Comparison of ENCODE assay signal across 1 cellular context in the genomic region with DNA sequence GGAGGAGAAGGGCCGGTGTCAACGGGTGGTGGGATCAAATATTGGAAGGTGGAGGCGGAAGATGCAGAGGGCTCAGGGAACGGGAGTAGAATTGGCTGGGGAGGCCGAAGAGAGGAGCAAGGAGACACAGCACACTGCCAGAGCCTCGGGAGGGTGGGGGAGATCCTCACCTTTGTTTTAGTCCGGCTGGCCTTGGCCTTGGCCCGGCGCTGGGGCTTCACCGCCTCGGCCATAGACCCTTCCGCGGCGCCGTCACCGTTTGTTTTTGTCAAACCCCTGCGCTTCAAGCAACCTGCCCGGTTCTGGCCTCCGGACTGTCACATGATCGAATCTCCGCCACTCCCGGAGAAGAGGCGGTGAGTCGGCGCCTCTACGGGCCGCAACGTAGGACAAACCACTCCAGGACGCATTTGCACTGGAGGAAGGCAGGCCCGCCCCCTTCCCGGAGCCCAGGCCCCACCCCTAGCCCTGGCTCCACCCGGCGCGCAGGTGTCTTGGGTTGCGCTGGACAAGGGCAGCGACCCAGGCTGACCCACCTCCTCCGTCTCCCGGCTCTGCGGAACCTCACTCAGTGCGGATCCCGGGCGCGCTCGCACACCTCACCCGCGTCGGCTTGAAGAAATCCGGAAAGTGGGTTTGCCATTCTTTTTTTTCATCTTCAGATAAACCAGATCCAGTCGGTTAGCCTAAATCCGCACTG.
A peak's percentile ranks its signal among the peaks of the same experiment; 100 is the strongest.
TF ChIP-seq lines count a peak whose summit lies in the region.

A gene with protein sequence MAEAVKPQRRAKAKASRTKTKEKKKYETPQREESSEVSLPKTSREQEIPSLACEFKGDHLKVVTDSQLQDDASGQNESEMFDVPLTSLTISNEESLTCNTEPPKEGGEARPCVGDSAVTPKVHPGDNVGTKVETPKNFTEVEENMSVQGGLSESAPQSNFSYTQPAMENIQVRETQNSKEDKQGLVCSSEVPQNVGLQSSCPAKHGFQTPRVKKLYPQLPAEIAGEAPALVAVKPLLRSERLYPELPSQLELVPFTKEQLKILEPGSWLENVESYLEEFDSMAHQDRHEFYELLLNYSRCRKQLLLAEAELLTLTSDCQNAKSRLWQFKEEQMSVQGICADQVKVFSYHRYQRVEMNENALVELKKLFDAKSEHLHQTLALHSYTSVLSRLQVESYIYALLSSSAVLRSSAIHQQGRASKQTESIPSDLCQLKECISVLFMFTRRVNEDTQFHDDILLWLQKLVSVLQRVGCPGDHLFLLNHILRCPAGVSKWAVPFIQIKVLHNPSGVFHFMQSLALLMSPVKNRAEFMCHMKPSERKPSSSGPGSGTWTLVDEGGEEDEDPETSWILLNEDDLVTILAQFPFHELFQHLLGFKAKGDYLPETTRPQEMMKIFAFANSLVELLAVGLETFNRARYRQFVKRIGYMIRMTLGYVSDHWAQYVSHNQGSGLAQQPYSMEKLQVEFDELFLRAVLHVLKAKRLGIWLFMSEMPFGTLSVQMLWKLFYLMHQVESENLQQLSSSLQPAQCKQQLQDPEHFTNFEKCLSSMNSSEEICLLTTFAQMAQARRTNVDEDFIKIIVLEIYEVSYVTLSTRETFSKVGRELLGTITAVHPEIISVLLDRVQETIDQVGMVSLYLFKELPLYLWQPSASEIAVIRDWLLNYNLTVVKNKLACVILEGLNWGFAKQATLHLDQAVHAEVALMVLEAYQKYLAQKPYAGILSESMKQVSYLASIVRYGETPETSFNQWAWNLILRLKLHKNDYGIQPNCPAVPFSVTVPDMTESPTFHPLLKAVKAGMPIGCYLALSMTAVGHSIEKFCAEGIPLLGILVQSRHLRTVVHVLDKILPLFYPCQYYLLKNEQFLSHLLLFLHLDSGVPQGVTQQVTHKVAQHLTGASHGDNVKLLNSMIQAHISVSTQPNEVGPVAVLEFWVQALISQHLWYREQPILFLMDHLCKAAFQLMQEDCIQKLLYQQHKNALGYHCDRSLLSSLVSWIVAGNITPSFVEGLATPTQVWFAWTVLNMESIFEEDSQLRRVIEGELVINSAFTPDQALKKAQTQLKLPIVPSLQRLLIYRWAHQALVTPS (N-terminal part only) (minus strand): TSS at position 323 of the 700 bp plus-strand sequence. CDS start 90 bp downstream, at position 233.

TF ChIP-seq in A549, 52 proteins besides CTCF, POLR2A, EP300 and RAD21 (continued from another document):
- TF ChIP-seq, protein P1, sequence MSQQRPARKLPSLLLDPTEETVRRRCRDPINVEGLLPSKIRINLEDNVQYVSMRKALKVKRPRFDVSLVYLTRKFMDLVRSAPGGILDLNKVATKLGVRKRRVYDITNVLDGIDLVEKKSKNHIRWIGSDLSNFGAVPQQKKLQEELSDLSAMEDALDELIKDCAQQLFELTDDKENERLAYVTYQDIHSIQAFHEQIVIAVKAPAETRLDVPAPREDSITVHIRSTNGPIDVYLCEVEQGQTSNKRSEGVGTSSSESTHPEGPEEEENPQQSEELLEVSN (IDR thresholded peaks at IDR 0.05; ENCODE audit: borderline replicate concordance, low read depth), result no peak
- TF ChIP-seq JUNB (IDR thresholded peaks at IDR 0.05), result no peak
- TF ChIP-seq RNF2 (IDR thresholded peaks at IDR 0.05; ENCODE audit: borderline replicate concordance, low read depth), result no peak
- no peak for TF ChIP-seq HOXB13 (CRISPR knock-in tag; IDR thresholded peaks at IDR 0.05; ENCODE audit: low read depth)
- TF ChIP-seq, protein P2, sequence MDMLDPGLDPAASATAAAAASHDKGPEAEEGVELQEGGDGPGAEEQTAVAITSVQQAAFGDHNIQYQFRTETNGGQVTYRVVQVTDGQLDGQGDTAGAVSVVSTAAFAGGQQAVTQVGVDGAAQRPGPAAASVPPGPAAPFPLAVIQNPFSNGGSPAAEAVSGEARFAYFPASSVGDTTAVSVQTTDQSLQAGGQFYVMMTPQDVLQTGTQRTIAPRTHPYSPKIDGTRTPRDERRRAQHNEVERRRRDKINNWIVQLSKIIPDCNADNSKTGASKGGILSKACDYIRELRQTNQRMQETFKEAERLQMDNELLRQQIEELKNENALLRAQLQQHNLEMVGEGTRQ (IDR thresholded peaks at IDR 0.05), result peak; percentile 76
- no peak for TF ChIP-seq SMC3 (IDR thresholded peaks at IDR 0.05)
- no peak for TF ChIP-seq CHD2 (IDR thresholded peaks at IDR 0.05; ENCODE audit: low read length, partially characterized antibody)
- TF ChIP-seq NFE2L2 (conservative IDR thresholded peaks at IDR 0.05; ENCODE audit: low read length), result no peak
- no peak for TF ChIP-seq HEYL (CRISPR knock-in tag; IDR thresholded peaks at IDR 0.05)
- TF ChIP-seq, protein P3, sequence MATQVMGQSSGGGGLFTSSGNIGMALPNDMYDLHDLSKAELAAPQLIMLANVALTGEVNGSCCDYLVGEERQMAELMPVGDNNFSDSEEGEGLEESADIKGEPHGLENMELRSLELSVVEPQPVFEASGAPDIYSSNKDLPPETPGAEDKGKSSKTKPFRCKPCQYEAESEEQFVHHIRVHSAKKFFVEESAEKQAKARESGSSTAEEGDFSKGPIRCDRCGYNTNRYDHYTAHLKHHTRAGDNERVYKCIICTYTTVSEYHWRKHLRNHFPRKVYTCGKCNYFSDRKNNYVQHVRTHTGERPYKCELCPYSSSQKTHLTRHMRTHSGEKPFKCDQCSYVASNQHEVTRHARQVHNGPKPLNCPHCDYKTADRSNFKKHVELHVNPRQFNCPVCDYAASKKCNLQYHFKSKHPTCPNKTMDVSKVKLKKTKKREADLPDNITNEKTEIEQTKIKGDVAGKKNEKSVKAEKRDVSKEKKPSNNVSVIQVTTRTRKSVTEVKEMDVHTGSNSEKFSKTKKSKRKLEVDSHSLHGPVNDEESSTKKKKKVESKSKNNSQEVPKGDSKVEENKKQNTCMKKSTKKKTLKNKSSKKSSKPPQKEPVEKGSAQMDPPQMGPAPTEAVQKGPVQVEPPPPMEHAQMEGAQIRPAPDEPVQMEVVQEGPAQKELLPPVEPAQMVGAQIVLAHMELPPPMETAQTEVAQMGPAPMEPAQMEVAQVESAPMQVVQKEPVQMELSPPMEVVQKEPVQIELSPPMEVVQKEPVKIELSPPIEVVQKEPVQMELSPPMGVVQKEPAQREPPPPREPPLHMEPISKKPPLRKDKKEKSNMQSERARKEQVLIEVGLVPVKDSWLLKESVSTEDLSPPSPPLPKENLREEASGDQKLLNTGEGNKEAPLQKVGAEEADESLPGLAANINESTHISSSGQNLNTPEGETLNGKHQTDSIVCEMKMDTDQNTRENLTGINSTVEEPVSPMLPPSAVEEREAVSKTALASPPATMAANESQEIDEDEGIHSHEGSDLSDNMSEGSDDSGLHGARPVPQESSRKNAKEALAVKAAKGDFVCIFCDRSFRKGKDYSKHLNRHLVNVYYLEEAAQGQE (IDR thresholded peaks at IDR 0.05), result no peak
- TF ChIP-seq, protein P4, sequence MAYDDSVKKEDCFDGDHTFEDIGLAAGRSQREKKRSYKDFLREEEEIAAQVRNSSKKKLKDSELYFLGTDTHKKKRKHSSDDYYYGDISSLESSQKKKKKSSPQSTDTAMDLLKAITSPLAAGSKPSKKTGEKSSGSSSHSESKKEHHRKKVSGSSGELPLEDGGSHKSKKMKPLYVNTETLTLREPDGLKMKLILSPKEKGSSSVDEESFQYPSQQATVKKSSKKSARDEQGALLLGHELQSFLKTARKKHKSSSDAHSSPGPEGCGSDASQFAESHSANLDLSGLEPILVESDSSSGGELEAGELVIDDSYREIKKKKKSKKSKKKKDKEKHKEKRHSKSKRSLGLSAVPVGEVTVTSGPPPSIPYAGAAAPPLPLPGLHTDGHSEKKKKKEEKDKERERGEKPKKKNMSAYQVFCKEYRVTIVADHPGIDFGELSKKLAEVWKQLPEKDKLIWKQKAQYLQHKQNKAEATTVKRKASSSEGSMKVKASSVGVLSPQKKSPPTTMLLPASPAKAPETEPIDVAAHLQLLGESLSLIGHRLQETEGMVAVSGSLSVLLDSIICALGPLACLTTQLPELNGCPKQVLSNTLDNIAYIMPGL (CRISPR knock-in tag; IDR thresholded peaks at IDR 0.05; ENCODE audit: borderline replicate concordance), result no peak
- no peak for TF ChIP-seq TP53 (CRISPR knock-in tag; IDR thresholded peaks at IDR 0.05)
- peak; percentile 79; the same call in 1 of the 2 replicates for TF ChIP-seq KDM5A (IDR thresholded peaks at IDR 0.05)
- TF ChIP-seq HDAC2 (IDR thresholded peaks at IDR 0.05), result no peak
- no peak for TF ChIP-seq NR3C1 (IDR thresholded peaks at IDR 0.05)
- TF ChIP-seq ESRRA (IDR thresholded peaks at IDR 0.05; ENCODE audit: borderline replicate concordance, low read length), result no peak
- TF ChIP-seq FOXS1 (CRISPR knock-in tag; IDR thresholded peaks at IDR 0.05), result no peak
- no peak for TF ChIP-seq ZFP36 (IDR thresholded peaks at IDR 0.05; ENCODE audit: borderline replicate concordance, partially characterized antibody)
- TF ChIP-seq, protein P5, sequence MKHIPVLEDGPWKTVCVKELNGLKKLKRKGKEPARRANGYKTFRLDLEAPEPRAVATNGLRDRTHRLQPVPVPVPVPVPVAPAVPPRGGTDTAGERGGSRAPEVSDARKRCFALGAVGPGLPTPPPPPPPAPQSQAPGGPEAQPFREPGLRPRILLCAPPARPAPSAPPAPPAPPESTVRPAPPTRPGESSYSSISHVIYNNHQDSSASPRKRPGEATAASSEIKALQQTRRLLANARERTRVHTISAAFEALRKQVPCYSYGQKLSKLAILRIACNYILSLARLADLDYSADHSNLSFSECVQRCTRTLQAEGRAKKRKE (CRISPR knock-in tag; IDR thresholded peaks at IDR 0.05; ENCODE audit: low read depth), result no peak
- no peak for TF ChIP-seq EHF (CRISPR knock-in tag; IDR thresholded peaks at IDR 0.05)
- TF ChIP-seq TFCP2L1 (CRISPR knock-in tag; IDR thresholded peaks at IDR 0.05), result no peak
- no peak for TF ChIP-seq ZNF302 (CRISPR knock-in tag; IDR thresholded peaks at IDR 0.05)
- no peak for TF ChIP-seq HOXA7 (CRISPR knock-in tag; IDR thresholded peaks at IDR 0.05)
- TF ChIP-seq, protein P6, sequence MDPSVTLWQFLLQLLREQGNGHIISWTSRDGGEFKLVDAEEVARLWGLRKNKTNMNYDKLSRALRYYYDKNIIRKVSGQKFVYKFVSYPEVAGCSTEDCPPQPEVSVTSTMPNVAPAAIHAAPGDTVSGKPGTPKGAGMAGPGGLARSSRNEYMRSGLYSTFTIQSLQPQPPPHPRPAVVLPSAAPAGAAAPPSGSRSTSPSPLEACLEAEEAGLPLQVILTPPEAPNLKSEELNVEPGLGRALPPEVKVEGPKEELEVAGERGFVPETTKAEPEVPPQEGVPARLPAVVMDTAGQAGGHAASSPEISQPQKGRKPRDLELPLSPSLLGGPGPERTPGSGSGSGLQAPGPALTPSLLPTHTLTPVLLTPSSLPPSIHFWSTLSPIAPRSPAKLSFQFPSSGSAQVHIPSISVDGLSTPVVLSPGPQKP (IDR thresholded peaks at IDR 0.05; ENCODE audit: low read depth, low read length), result no peak
- no peak for TF ChIP-seq KDM1A (IDR thresholded peaks at IDR 0.05; ENCODE audit: low read depth)
- TF ChIP-seq NPAS2 (CRISPR knock-in tag; IDR thresholded peaks at IDR 0.05; ENCODE audit: borderline replicate concordance), result no peak
- no peak for TF ChIP-seq CHD4 (IDR thresholded peaks at IDR 0.05; ENCODE audit: borderline replicate concordance)
- TF ChIP-seq JUN (IDR thresholded peaks at IDR 0.05), result peak in 1 of 2 experiments; percentile 45; a peak in 1 of 5 replicates
- TF ChIP-seq MAZ (IDR thresholded peaks at IDR 0.05; ENCODE audit: borderline replicate concordance, low read depth, low read length), result no peak
- TF ChIP-seq, protein P7, sequence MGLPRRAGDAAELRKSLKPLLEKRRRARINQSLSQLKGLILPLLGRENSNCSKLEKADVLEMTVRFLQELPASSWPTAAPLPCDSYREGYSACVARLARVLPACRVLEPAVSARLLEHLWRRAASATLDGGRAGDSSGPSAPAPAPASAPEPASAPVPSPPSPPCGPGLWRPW (IDR thresholded peaks at IDR 0.05), result no peak
- TF ChIP-seq, protein P8, sequence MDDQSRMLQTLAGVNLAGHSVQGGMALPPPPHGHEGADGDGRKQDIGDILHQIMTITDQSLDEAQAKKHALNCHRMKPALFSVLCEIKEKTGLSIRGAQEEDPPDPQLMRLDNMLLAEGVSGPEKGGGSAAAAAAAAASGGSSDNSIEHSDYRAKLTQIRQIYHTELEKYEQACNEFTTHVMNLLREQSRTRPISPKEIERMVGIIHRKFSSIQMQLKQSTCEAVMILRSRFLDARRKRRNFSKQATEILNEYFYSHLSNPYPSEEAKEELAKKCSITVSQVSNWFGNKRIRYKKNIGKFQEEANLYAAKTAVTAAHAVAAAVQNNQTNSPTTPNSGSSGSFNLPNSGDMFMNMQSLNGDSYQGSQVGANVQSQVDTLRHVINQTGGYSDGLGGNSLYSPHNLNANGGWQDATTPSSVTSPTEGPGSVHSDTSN (IDR thresholded peaks at IDR 0.05), result no peak; the same call in 1 of the 2 replicates
- TF ChIP-seq FOSL2 (IDR thresholded peaks at IDR 0.05), result no peak
- TF ChIP-seq FOSL2 (CRISPR knock-in tag; IDR thresholded peaks at IDR 0.05), result no peak; the same call in 1 of the 2 replicates
- no peak for TF ChIP-seq SREBF2 (IDR thresholded peaks at IDR 0.05)
- no peak for TF ChIP-seq EHMT2 (IDR thresholded peaks at IDR 0.05; ENCODE audit: low read depth)
- no peak for TF ChIP-seq FOSB (CRISPR knock-in tag; IDR thresholded peaks at IDR 0.05)
- no peak for TF ChIP-seq CEBPB (IDR thresholded peaks at IDR 0.05)
